10 cellular contexts compared by ENCODE assay signal in genomic region chr5:39209924-39210323, GRCh38. TPM values are rescaled to one million over a fixed set of nuclear protein-coding genes. Genes with fewer than 3 reads are reported as not detected.
DNase-seq lines count a peak whose midpoint lies in the region; ATAC-seq and TF ChIP-seq lines count a peak whose summit lies in the region.
"Had no signal": no experiment of that assay in that cellular context is flagged by ENCODE, and none has a peak within 500 bp of the region (broad histone marks: within the 10 kb centered on the region; RNA-seq: fewer than 3 reads in every experiment).

No MANE protein-coding gene starts in this region.

- no peaks in the 10 kb centered on the region for H3K36me3 ChIP-seq in mucosa of descending colon (ENCODE audit: low read depth)

- H3K4me1 ChIP-seq in mucosa of descending colon (ENCODE audit: low read depth) = no peaks in the 10 kb centered on the region

- DNase-seq in CD1c-positive myeloid dendritic cell (ENCODE audit: extremely low spot score) (peak; percentile 49), mucosa of descending colon (peak; percentile 49 to 85 (median 60)), HPDE6-E6E7 (ENCODE audit: extremely low spot score) (no peak), NCI-H446 (lab: John Stamatoyannopoulos, UW) (no peak), HK-2 (ENCODE audit: unreplicated experiment) (no peak)
- peak; percentile 94 for DNase-seq in Jurkat, Clone E6-1 (ENCODE audit: low read depth, low spot score)
- peak; percentile 56 for DNase-seq in activated CD8-positive, alpha-beta memory T cell treated with anti-CD3 and anti-CD28 coated beads, Interleukin-2, amount 50 U/mL, for 4 hours
- DNase-seq: GOT3 had no signal

- no peaks in the 10 kb centered on the region for H3K9me3 ChIP-seq in mucosa of descending colon

- H3K4me3 ChIP-seq in Jurkat, Clone E6-1 (ENCODE audit: low read length) = peak overlapping the region; percentile 44
- H3K4me3 ChIP-seq in mucosa of descending colon = no peak overlapping the region

- no peak for TF ChIP-seq CTCF in mucosa of descending colon (IDR thresholded peaks at IDR 0.05)

- peak; percentile 80 for ATAC-seq in mucosa of descending colon
- no peak for ATAC-seq in GM18520 (IDR thresholded peaks at IDR 0.05; ENCODE audit: unreplicated experiment)

- intact Hi-C loops in mucosa of descending colon (cut with DNase I, micrococcal nuclease) = no loop called here

RNA-seq across cellular contexts. Expression of gene FYB1, which starts 9.4 kb away (rescaled TPM):
- 3.7 TPM for polyA plus RNA-seq in Jurkat, Clone E6-1 (2012; ENCODE audit: insufficient read depth, insufficient read length)
- total RNA-seq in mucosa of descending colon = 10 to 100 TPM; 11.5 to 19.4 (median 13.1) TPM
- polyA plus RNA-seq: endothelial cell of umbilical vein had no signal

Comparison
In these comparisons a context has a peak if more than half of its experiments do, and no peak if none do; other contexts are left out.
1. DNase-seq: peak in CD1c-positive myeloid dendritic cell (single experiment), Jurkat, Clone E6-1 (single experiment), activated CD8-positive, alpha-beta memory T cell treated with anti-CD3 and anti-CD28 coated beads, Interleukin-2, amount 50 U/mL, for 4 hours (single experiment) and mucosa of descending colon (3 of 3); none in HPDE6-E6E7 (single experiment), NCI-H446 (0 of 2) and HK-2 (single experiment).